8 cellular contexts compared by ENCODE assay signal in the genomic region with DNA sequence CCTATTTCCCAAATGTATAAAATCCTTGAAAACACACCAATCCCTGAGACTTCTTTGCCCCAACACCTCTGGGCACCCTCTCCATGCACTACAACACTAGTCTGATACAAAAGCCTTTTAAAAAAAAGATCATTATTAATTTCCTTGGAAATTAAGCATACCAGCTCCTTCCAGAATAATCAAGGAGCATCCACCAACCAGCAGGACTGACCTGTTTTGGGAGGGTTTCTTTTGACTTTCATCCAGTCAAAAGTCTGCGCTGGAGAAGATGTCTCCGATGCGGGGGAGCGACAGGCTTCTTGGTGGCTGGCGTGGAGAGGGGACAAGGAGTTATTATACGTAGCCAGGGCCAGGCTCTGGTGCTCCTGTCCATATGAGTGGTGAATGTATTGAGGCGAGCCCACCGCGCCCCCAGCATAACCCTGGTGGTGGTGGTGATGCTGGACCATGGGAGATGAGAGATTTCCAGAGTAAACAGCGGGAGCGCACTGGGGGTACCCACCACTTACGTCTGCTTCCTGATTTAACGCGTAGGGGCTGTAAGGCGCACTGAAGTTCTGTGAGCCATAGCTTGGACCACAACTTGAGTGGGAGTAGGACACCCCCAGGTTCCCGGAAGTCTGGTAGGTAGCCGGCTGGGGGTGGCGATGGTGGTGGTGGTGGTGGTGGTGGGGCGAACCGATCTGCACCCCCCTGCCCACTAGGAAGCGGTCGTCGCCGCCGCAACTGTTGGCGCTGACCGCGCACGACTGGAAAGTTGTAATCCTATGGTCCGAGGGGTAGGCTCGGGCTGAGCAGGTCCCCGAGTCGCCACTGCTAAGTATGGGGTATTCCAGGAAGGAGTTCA. TPM values are rescaled to one million over a fixed set of nuclear protein-coding genes. Genes with fewer than 3 reads are reported as not detected.
A peak's percentile ranks its signal among the peaks of the same experiment; 100 is the strongest.
DNase-seq lines count a peak whose midpoint lies in the region; ATAC-seq, FAIRE-seq and TF ChIP-seq lines count a peak whose summit lies in the region.

No MANE protein-coding gene starts in this region.

- TF ChIP-seq EP300 in HepG2 (IDR thresholded peaks at IDR 0.05; ENCODE audit: low read depth in 2 of 2, low read length in 2 of 2) (no peak), HepG2 (CRISPR knock-in tag; IDR thresholded peaks at IDR 0.05; ENCODE audit: borderline replicate concordance) (no peak)

- no peak overlapping the region for H2AFZ ChIP-seq in HepG2 (ENCODE audit: low read length)

- no peaks in the 10 kb centered on the region for H3K79me2 ChIP-seq in HepG2 (ENCODE audit: insufficient read depth, low read length)

- no peaks in the 10 kb centered on the region for H3K4me1 ChIP-seq in right lobe of liver
- H3K4me1 ChIP-seq in HepG2 (ENCODE audit: insufficient read depth, low read length), result peaks cover 28% of the 10 kb centered on the region
- H3K4me1 ChIP-seq in SJSA1 (replicated peaks), result peaks cover 50% of the 10 kb centered on the region
- H3K4me1 ChIP-seq in skeletal muscle satellite cell (ENCODE audit: control insufficient read depth, insufficient read depth, low read length), result peaks cover 31% of the 10 kb centered on the region

- no peak for FAIRE-seq in HepG2 (lab: Jason Lieb, UNC)

- intact Hi-C loops in right lobe of liver (cut with DNase I), result loop anchor here in 1 of 2 donors (10.0 kb wide), 1 partner anchor 70 kb away; a partner anchor contains a TSS
- intact Hi-C loops in HepG2 (cut with micrococcal nuclease; ENCODE audit: unreplicated experiment), result no loop called here

- H3K9ac ChIP-seq in HepG2 (ENCODE audit: insufficient read depth, low read depth, low read length), result no peak overlapping the region
- peak overlapping the region; percentile 71 for H3K9ac ChIP-seq in skeletal muscle satellite cell (ENCODE audit: low read depth, low read length)

- ATAC-seq in right lobe of liver, result no peak
- ATAC-seq in HepG2, result no peak

- H3K9me3 ChIP-seq in right lobe of liver (no peaks in the 10 kb centered on the region), HepG2 (ENCODE audit: low read length) (no peaks in the 10 kb centered on the region), SJSA1 (replicated peaks) (no peaks in the 10 kb centered on the region), skeletal muscle satellite cell (replicated peaks; ENCODE audit: low read length) (no peaks in the 10 kb centered on the region)

- H3K4me3 ChIP-seq in right lobe of liver (peak overlapping the region; percentile 51 to 58 (median 52)), HepG2 (replicated peaks in 1 of 3; ENCODE audit: insufficient read depth in 1 of 3, low read depth in 2 of 3, low read length in 3 of 3) (no peak overlapping the region), SJSA1 (peak overlapping the region; percentile 65), fibroblast of mammary gland (ENCODE audit: control insufficient read depth, low read depth, low read length) (peak overlapping the region; percentile 93), skeletal muscle satellite cell (ENCODE audit: low read length) (peak overlapping the region; percentile 99)

- WGBS in right lobe of liver (ENCODE audit: insufficient coverage, low coverage, low lambda C conversion rate, missing lambda C conversion rate), result 8% methylated on average over 6 of the region's 33 CpGs
- 89% methylated on average over 30 of the region's 33 CpGs for WGBS in HepG2 (ENCODE audit: low lambda C conversion rate)

- POLR2A ChIA-PET in HepG2 (lab: Yijun Ruan, JAX), result interaction anchor here (1.0 to 1.9 kb wide), 3 partner anchors 24 to 33 kb away, joined by 3 to 16 read pairs (median 4); no protein-coding TSS in a partner anchor

- CTCF ChIA-PET in HepG2 (lab: Yijun Ruan, JAX; ENCODE audit: low intra/inter-chr PET ratio, low total read pairs), result no interaction called here

- TF ChIP-seq CTCF in right lobe of liver (IDR thresholded peaks at IDR 0.05) (no peak), HepG2 (CRISPR knock-in tag; IDR thresholded peaks at IDR 0.05) (no peak), fibroblast of mammary gland (conservative IDR thresholded peaks at IDR 0.05; ENCODE audit: control insufficient read depth, insufficient read depth, low read depth, low read length) (no peak)

- TF ChIP-seq RAD21 in HepG2 (CRISPR knock-in tag; IDR thresholded peaks at IDR 0.05), result no peak

- H4K20me1 ChIP-seq in HepG2 (ENCODE audit: insufficient read depth, low read length), result no peaks in the 10 kb centered on the region

- BruUV-seq in HepG2 (replicated peaks; lab: Mats Ljungman, UMichigan), result no TSS peak

- DNase-seq in right lobe of liver (no peak), HepG2 (ENCODE audit: low spot score) (no peak), SJSA1 (ENCODE audit: low read depth in 1 of 2, low spot score in 2 of 2) (no peak), fibroblast of mammary gland (ENCODE audit: low read depth) (no peak), NCI-H146 (lab: John Stamatoyannopoulos, UW) (no peak)
- DNase-seq in stimulated activated CD4-positive, alpha-beta T cell treated with anti-CD3 and anti-CD28 coated beads, Interleukin-2, amount 100 ng/mL, for 48 hours, result no peak
- DNase-seq in activated CD4-positive, CD25-positive, alpha-beta regulatory T cell treated with anti-CD3 and anti-CD28 coated beads, Interleukin-2, amount 50 U/mL, for 72 hours, result no peak

- peaks cover 0 to 22% of the 10 kb centered on the region in 2 donors for H3K27me3 ChIP-seq in right lobe of liver
- H3K27me3 ChIP-seq in HepG2 (ENCODE audit: control insufficient read depth in 1 of 2, insufficient read depth in 2 of 2, low read length in 2 of 2), result peaks cover 0 to 14% of the 10 kb centered on the region in 2 experiments; a peak in 2 of 5 replicates
- no peaks in the 10 kb centered on the region for H3K27me3 ChIP-seq in SJSA1 (replicated peaks)
- H3K27me3 ChIP-seq in skeletal muscle satellite cell (ENCODE audit: control insufficient read depth, insufficient read depth, low read length), result no peaks in the 10 kb centered on the region

- H3K4me2 ChIP-seq in HepG2 (ENCODE audit: low read depth, low read length) (no peak overlapping the region; the same call in 1 of the 2 replicates), skeletal muscle satellite cell (ENCODE audit: low read length) (peak overlapping the region; percentile 95)

- no peak overlapping the region for H3K27ac ChIP-seq in right lobe of liver
- no peak overlapping the region for H3K27ac ChIP-seq in HepG2 (ENCODE audit: extremely low read length, insufficient read depth, low read length)
- peak overlapping the region; percentile 62 for H3K27ac ChIP-seq in SJSA1

- no peak for TF ChIP-seq POLR2A in right lobe of liver (IDR thresholded peaks at IDR 0.05)
- TF ChIP-seq POLR2A in HepG2 (IDR thresholded peaks at IDR 0.05; ENCODE audit: insufficient read depth in 1 of 2, low read depth in 2 of 2, low read length in 2 of 2), result no peak

- in situ Hi-C loops in HepG2 (cut with HindIII; ENCODE audit: extremely low pct_ligation_motif_present, low pct_unique_long_range_greater_than_20kb), result no loop called here

- H3K36me3 ChIP-seq in right lobe of liver, result no peaks in the 10 kb centered on the region
- H3K36me3 ChIP-seq in HepG2 (replicated peaks in 1 of 2; ENCODE audit: control insufficient read depth in 1 of 2, insufficient read depth in 2 of 2, low read length in 2 of 2), result no peaks in the 10 kb centered on the region
- peaks cover 25% of the 10 kb centered on the region for H3K36me3 ChIP-seq in SJSA1
- peaks cover 16% of the 10 kb centered on the region for H3K36me3 ChIP-seq in skeletal muscle satellite cell (ENCODE audit: insufficient read depth, low read length)

RNA-seq across cellular contexts. Expression of a gene that starts 0.5 kb away (rescaled TPM):
- total RNA-seq in right lobe of liver (under 1 TPM in 5 of 6 experiments, not detected in 1; 0.09 to 0.31 (median 0.17) TPM), HepG2 (2016; rRNA removed; fragmentation: Illumina TruSeq; extraction: Trizol) (0.20 TPM in 1 of 2 replicates, not detected in the other)
- total RNA-seq in HepG2 (2016; cell fraction: cytosol; rRNA removed; fragmentation: Illumina TruSeq; extraction: Trizol; ENCODE audit: low read depth), result not detected in 2 replicates
- 0.11 TPM in 1 of 2 replicates, not detected in the other for total RNA-seq in HepG2 (2016; cell fraction: insoluble cytoplasmic fraction; rRNA removed; fragmentation: Illumina TruSeq; extraction: Trizol)
- 0.14 and 0.15 TPM in 2 replicates for total RNA-seq in HepG2 (2016; cell fraction: membrane; rRNA removed; fragmentation: Illumina TruSeq; extraction: Trizol)
- not detected in 2 replicates for total RNA-seq in HepG2 (2016; cell fraction: nucleus; rRNA removed; fragmentation: Illumina TruSeq; extraction: Trizol)
- polyA plus RNA-seq in HepG2 (2011; rRNA removed), result 0.18 and 0.31 TPM in 2 replicates
- 0.09 and 0.13 TPM in 2 replicates for polyA plus RNA-seq in HepG2 (2011; cell fraction: cytosol; rRNA removed)
- 0.71 and 0.92 TPM in 2 replicates for polyA plus RNA-seq in HepG2 (2011; cell fraction: nucleus; rRNA removed)
- polyA plus RNA-seq in HepG2 (2012), result 0.11 and 0.30 TPM in 2 replicates
- polyA plus RNA-seq in HepG2 (2016; cell fraction: cytosol; fragmentation: Illumina TruSeq; extraction: Trizol; ENCODE audit: low read depth), result 0.11 TPM in 1 of 2 replicates, not detected in the other
- 0.42 and 0.43 TPM in 2 replicates for polyA plus RNA-seq in HepG2 (2016; cell fraction: insoluble cytoplasmic fraction; fragmentation: Illumina TruSeq; extraction: Trizol; ENCODE audit: low read depth)
- polyA plus RNA-seq in HepG2 (2016; cell fraction: membrane; fragmentation: Illumina TruSeq; extraction: Trizol; ENCODE audit: low read depth), result 0.31 and 0.33 TPM in 2 replicates
- 1.0 and 1.4 TPM in 2 replicates for polyA plus RNA-seq in HepG2 (2016; cell fraction: nucleus; fragmentation: Illumina TruSeq; extraction: Trizol; ENCODE audit: insufficient read depth, low read depth)
- polyA minus RNA-seq in HepG2 (2011; rRNA and poly(A)+ RNA removed; ENCODE audit: low replicate concordance), result 0.05 and 0.10 TPM in 2 replicates
- not detected in 2 replicates for polyA minus RNA-seq in HepG2 (2011; cell fraction: cytosol; rRNA and poly(A)+ RNA removed)
- polyA minus RNA-seq in HepG2 (2011; cell fraction: nucleus; rRNA and poly(A)+ RNA removed), result 0.25 and 0.52 TPM in 2 replicates
- total RNA-seq in SJSA1 (2014; rRNA removed; shearing (Covaris generic)), result 2.0 and 5.8 TPM in 2 replicates
- total RNA-seq in skeletal muscle satellite cell (2012; rRNA removed), result 1.0 and 1.3 TPM in 2 replicates

RNA-seq across cellular contexts. Expression of a gene that starts 7.2 kb away (rescaled TPM):
- total RNA-seq in right lobe of liver, result under 1 TPM in 3 of 6 experiments, not detected in 3; 0.16 to 0.19 (median 0.17) TPM
- 0.22 TPM in 1 of 2 replicates, not detected in the other for total RNA-seq in HepG2 (2016; rRNA removed; fragmentation: Illumina TruSeq; extraction: Trizol)
- total RNA-seq in HepG2 (2016; cell fraction: cytosol; rRNA removed; fragmentation: Illumina TruSeq; extraction: Trizol; ENCODE audit: low read depth), result 0.10 and 0.35 TPM in 2 replicates
- 0.15 TPM in 1 of 2 replicates, not detected in the other for total RNA-seq in HepG2 (2016; cell fraction: insoluble cytoplasmic fraction; rRNA removed; fragmentation: Illumina TruSeq; extraction: Trizol)
- total RNA-seq in HepG2 (2016; cell fraction: membrane; rRNA removed; fragmentation: Illumina TruSeq; extraction: Trizol), result 0.09 and 0.17 TPM in 2 replicates
- total RNA-seq in HepG2 (2016; cell fraction: nucleus; rRNA removed; fragmentation: Illumina TruSeq; extraction: Trizol), result 0.63 and 1.3 TPM in 2 replicates
- polyA plus RNA-seq in HepG2 (2011; rRNA removed), result 0.20 and 0.29 TPM in 2 replicates
- polyA plus RNA-seq in HepG2 (2011; cell fraction: cytosol; rRNA removed), result 0.03 and 0.08 TPM in 2 replicates
- 1.1 and 1.3 TPM in 2 replicates for polyA plus RNA-seq in HepG2 (2011; cell fraction: nucleus; rRNA removed)
- 0.21 and 0.27 TPM in 2 replicates for polyA plus RNA-seq in HepG2 (2012)
- 0.12 and 0.16 TPM in 2 replicates for polyA plus RNA-seq in HepG2 (2016; cell fraction: cytosol; fragmentation: Illumina TruSeq; extraction: Trizol; ENCODE audit: low read depth)
- 0.15 and 0.48 TPM in 2 replicates for polyA plus RNA-seq in HepG2 (2016; cell fraction: insoluble cytoplasmic fraction; fragmentation: Illumina TruSeq; extraction: Trizol; ENCODE audit: low read depth)
- polyA plus RNA-seq in HepG2 (2016; cell fraction: membrane; fragmentation: Illumina TruSeq; extraction: Trizol; ENCODE audit: low read depth), result 0.23 and 0.26 TPM in 2 replicates
- polyA plus RNA-seq in HepG2 (2016; cell fraction: nucleus; fragmentation: Illumina TruSeq; extraction: Trizol; ENCODE audit: insufficient read depth, low read depth), result 2.9 and 3.3 TPM in 2 replicates
- 0.24 TPM in 1 of 2 replicates, not detected in the other for polyA minus RNA-seq in HepG2 (2011; rRNA and poly(A)+ RNA removed; ENCODE audit: low replicate concordance)
- not detected in 2 replicates for polyA minus RNA-seq in HepG2 (2011; cell fraction: cytosol; rRNA and poly(A)+ RNA removed)
- polyA minus RNA-seq in HepG2 (2011; cell fraction: nucleus; rRNA and poly(A)+ RNA removed), result 1.5 and 1.9 TPM in 2 replicates
- total RNA-seq in SJSA1 (2014; rRNA removed; shearing (Covaris generic)), result 0.47 and 2.3 TPM in 2 replicates
- 0.25 and 0.87 TPM in 2 replicates for total RNA-seq in skeletal muscle satellite cell (2012; rRNA removed)

RNA-seq across cellular contexts. Expression of a gene that starts 35.3 kb away (rescaled TPM):
- total RNA-seq in right lobe of liver, result 1 to 10 TPM in 1 of 6 experiments, under 1 TPM in 4, not detected in 1; 0.55 to 1.6 (median 0.75) TPM
- 1.8 and 2.4 TPM in 2 replicates for total RNA-seq in HepG2 (2016; rRNA removed; fragmentation: Illumina TruSeq; extraction: Trizol)
- total RNA-seq in HepG2 (2016; cell fraction: cytosol; rRNA removed; fragmentation: Illumina TruSeq; extraction: Trizol; ENCODE audit: low read depth), result 2.0 and 2.2 TPM in 2 replicates
- total RNA-seq in HepG2 (2016; cell fraction: insoluble cytoplasmic fraction; rRNA removed; fragmentation: Illumina TruSeq; extraction: Trizol), result 1.0 and 2.0 TPM in 2 replicates
- 2.9 and 3.2 TPM in 2 replicates for total RNA-seq in HepG2 (2016; cell fraction: membrane; rRNA removed; fragmentation: Illumina TruSeq; extraction: Trizol)
- 0.53 and 1.8 TPM in 2 replicates for total RNA-seq in HepG2 (2016; cell fraction: nucleus; rRNA removed; fragmentation: Illumina TruSeq; extraction: Trizol)
- 4.3 and 5.4 TPM in 2 replicates for polyA plus RNA-seq in HepG2 (2011; rRNA removed)
- polyA plus RNA-seq in HepG2 (2011; cell fraction: cytosol; rRNA removed), result 4.7 and 6.2 TPM in 2 replicates
- 5.3 and 5.5 TPM in 2 replicates for polyA plus RNA-seq in HepG2 (2011; cell fraction: nucleus; rRNA removed)
- polyA plus RNA-seq in HepG2 (2012), result 5.2 and 7.3 TPM in 2 replicates
- polyA plus RNA-seq in HepG2 (2016; cell fraction: cytosol; fragmentation: Illumina TruSeq; extraction: Trizol; ENCODE audit: low read depth), result 7.9 and 8.8 TPM in 2 replicates
- 7.2 and 9.1 TPM in 2 replicates for polyA plus RNA-seq in HepG2 (2016; cell fraction: insoluble cytoplasmic fraction; fragmentation: Illumina TruSeq; extraction: Trizol; ENCODE audit: low read depth)
- polyA plus RNA-seq in HepG2 (2016; cell fraction: membrane; fragmentation: Illumina TruSeq; extraction: Trizol; ENCODE audit: low read depth), result 10.6 and 13.1 TPM in 2 replicates
- 9.4 and 10.8 TPM in 2 replicates for polyA plus RNA-seq in HepG2 (2016; cell fraction: nucleus; fragmentation: Illumina TruSeq; extraction: Trizol; ENCODE audit: insufficient read depth, low read depth)
- 0.56 and 2.4 TPM in 2 replicates for polyA minus RNA-seq in HepG2 (2011; rRNA and poly(A)+ RNA removed; ENCODE audit: low replicate concordance)
- polyA minus RNA-seq in HepG2 (2011; cell fraction: cytosol; rRNA and poly(A)+ RNA removed), result 1.7 and 2.3 TPM in 2 replicates
- 1.4 and 2.7 TPM in 2 replicates for polyA minus RNA-seq in HepG2 (2011; cell fraction: nucleus; rRNA and poly(A)+ RNA removed)
- total RNA-seq in SJSA1 (2014; rRNA removed; shearing (Covaris generic)), result 0.58 TPM in 1 of 2 replicates, not detected in the other
- under 0.01 and 0.51 TPM in 2 replicates for total RNA-seq in skeletal muscle satellite cell (2012; rRNA removed)

RNA-seq across cellular contexts. Expression of a gene that starts 48.2 kb away (rescaled TPM):
- total RNA-seq in right lobe of liver (1 to 10 TPM in 2 of 6 experiments, under 1 TPM in 4; 0.18 to 1.5 (median 0.65) TPM), HepG2 (2016; rRNA removed; fragmentation: Illumina TruSeq; extraction: Trizol) (3.2 and 3.9 TPM in 2 replicates)
- total RNA-seq in HepG2 (2016; cell fraction: cytosol; rRNA removed; fragmentation: Illumina TruSeq; extraction: Trizol; ENCODE audit: low read depth), result 0.71 and 0.97 TPM in 2 replicates
- total RNA-seq in HepG2 (2016; cell fraction: insoluble cytoplasmic fraction; rRNA removed; fragmentation: Illumina TruSeq; extraction: Trizol), result 3.0 TPM in 2 replicates
- 2.1 and 3.2 TPM in 2 replicates for total RNA-seq in HepG2 (2016; cell fraction: membrane; rRNA removed; fragmentation: Illumina TruSeq; extraction: Trizol)
- 2.1 and 4.1 TPM in 2 replicates for total RNA-seq in HepG2 (2016; cell fraction: nucleus; rRNA removed; fragmentation: Illumina TruSeq; extraction: Trizol)
- polyA plus RNA-seq in HepG2 (2011; rRNA removed), result 3.6 and 4.0 TPM in 2 replicates
- polyA plus RNA-seq in HepG2 (2011; cell fraction: cytosol; rRNA removed), result 2.0 TPM in 2 replicates
- 4.0 and 4.1 TPM in 2 replicates for polyA plus RNA-seq in HepG2 (2011; cell fraction: nucleus; rRNA removed)
- 2.3 TPM in 2 replicates for polyA plus RNA-seq in HepG2 (2012)
- 0.70 and 1.1 TPM in 2 replicates for polyA plus RNA-seq in HepG2 (2016; cell fraction: cytosol; fragmentation: Illumina TruSeq; extraction: Trizol; ENCODE audit: low read depth)
- 4.1 and 4.3 TPM in 2 replicates for polyA plus RNA-seq in HepG2 (2016; cell fraction: insoluble cytoplasmic fraction; fragmentation: Illumina TruSeq; extraction: Trizol; ENCODE audit: low read depth)
- 2.2 and 2.8 TPM in 2 replicates for polyA plus RNA-seq in HepG2 (2016; cell fraction: membrane; fragmentation: Illumina TruSeq; extraction: Trizol; ENCODE audit: low read depth)
- polyA plus RNA-seq in HepG2 (2016; cell fraction: nucleus; fragmentation: Illumina TruSeq; extraction: Trizol; ENCODE audit: insufficient read depth, low read depth), result 6.4 and 8.6 TPM in 2 replicates
- polyA minus RNA-seq in HepG2 (2011; rRNA and poly(A)+ RNA removed; ENCODE audit: low replicate concordance), result 0.98 and 2.8 TPM in 2 replicates
- 1.1 and 2.2 TPM in 2 replicates for polyA minus RNA-seq in HepG2 (2011; cell fraction: cytosol; rRNA and poly(A)+ RNA removed)
- 2.7 and 3.4 TPM in 2 replicates for polyA minus RNA-seq in HepG2 (2011; cell fraction: nucleus; rRNA and poly(A)+ RNA removed)
- total RNA-seq in SJSA1 (2014; rRNA removed; shearing (Covaris generic)), result 0.79 and 0.81 TPM in 2 replicates
- total RNA-seq in skeletal muscle satellite cell (2012; rRNA removed), result 5.3 and 9.6 TPM in 2 replicates

RNA-seq across cellular contexts. Expression of a gene that starts 52.3 kb away (rescaled TPM):
- total RNA-seq in right lobe of liver (not detected), HepG2 (2016; rRNA removed; fragmentation: Illumina TruSeq; extraction: Trizol) (0.95 and 1.3 TPM in 2 replicates)
- 0.71 TPM in 1 of 2 replicates, not detected in the other for total RNA-seq in HepG2 (2016; cell fraction: cytosol; rRNA removed; fragmentation: Illumina TruSeq; extraction: Trizol; ENCODE audit: low read depth)
- 0.79 and 1.2 TPM in 2 replicates for total RNA-seq in HepG2 (2016; cell fraction: insoluble cytoplasmic fraction; rRNA removed; fragmentation: Illumina TruSeq; extraction: Trizol)
- 0.41 and 0.65 TPM in 2 replicates for total RNA-seq in HepG2 (2016; cell fraction: membrane; rRNA removed; fragmentation: Illumina TruSeq; extraction: Trizol)
- 1.1 and 3.7 TPM in 2 replicates for total RNA-seq in HepG2 (2016; cell fraction: nucleus; rRNA removed; fragmentation: Illumina TruSeq; extraction: Trizol)
- polyA plus RNA-seq in HepG2 (2011; rRNA removed), result 0.68 and 1.5 TPM in 2 replicates
- 0.38 and 0.74 TPM in 2 replicates for polyA plus RNA-seq in HepG2 (2011; cell fraction: cytosol; rRNA removed)
- 4.3 and 4.7 TPM in 2 replicates for polyA plus RNA-seq in HepG2 (2011; cell fraction: nucleus; rRNA removed)
- 0.47 and 0.68 TPM in 2 replicates for polyA plus RNA-seq in HepG2 (2012)
- 0.18 TPM in 1 of 2 replicates, not detected in the other for polyA plus RNA-seq in HepG2 (2016; cell fraction: cytosol; fragmentation: Illumina TruSeq; extraction: Trizol; ENCODE audit: low read depth)
- polyA plus RNA-seq in HepG2 (2016; cell fraction: insoluble cytoplasmic fraction; fragmentation: Illumina TruSeq; extraction: Trizol; ENCODE audit: low read depth), result 0.94 and 0.99 TPM in 2 replicates
- 0.22 TPM in 1 of 2 replicates, not detected in the other for polyA plus RNA-seq in HepG2 (2016; cell fraction: membrane; fragmentation: Illumina TruSeq; extraction: Trizol; ENCODE audit: low read depth)
- polyA plus RNA-seq in HepG2 (2016; cell fraction: nucleus; fragmentation: Illumina TruSeq; extraction: Trizol; ENCODE audit: insufficient read depth, low read depth), result 3.5 and 4.1 TPM in 2 replicates
- polyA minus RNA-seq in HepG2 (2011; rRNA and poly(A)+ RNA removed; ENCODE audit: low replicate concordance), result 1.2 and 2.5 TPM in 2 replicates
- polyA minus RNA-seq in HepG2 (2011; cell fraction: cytosol; rRNA and poly(A)+ RNA removed), result 0.79 TPM in 1 of 2 replicates, not detected in the other
- polyA minus RNA-seq in HepG2 (2011; cell fraction: nucleus; rRNA and poly(A)+ RNA removed), result 2.1 and 3.0 TPM in 2 replicates
- 0.79 TPM in 1 of 2 replicates, not detected in the other for total RNA-seq in SJSA1 (2014; rRNA removed; shearing (Covaris generic))
- total RNA-seq in skeletal muscle satellite cell (2012; rRNA removed), result 5.6 and 8.7 TPM in 2 replicates

Comparison
In these comparisons a context has a peak if more than half of its experiments do, and no peak if none do; other contexts are left out.
1. H3K4me3 ChIP-seq: peak in right lobe of liver (3 of 3), SJSA1 (single experiment), fibroblast of mammary gland (single experiment) and skeletal muscle satellite cell (single experiment); none in HepG2 (0 of 3).